ENCODE assay signal across 16 cellular contexts in genomic region chr5:96244696-96245095, GRCh38.
"Had no signal": no experiment of that assay in that cellular context is flagged by ENCODE, and none has a peak within 500 bp of the region (broad histone marks: within the 10 kb centered on the region; RNA-seq: fewer than 3 reads in every experiment).

No MANE protein-coding gene starts in this region.

- H3K36me3 ChIP-seq: adrenal gland had no signal

- H3K4me3 ChIP-seq: adrenal gland, psoas muscle, testis had no signal

- H3K4me1 ChIP-seq: adrenal gland, psoas muscle, testis had no signal

- H3K27me3 ChIP-seq: adrenal gland, testis had no signal

- H3K9me3 ChIP-seq: adrenal gland, psoas muscle, testis had no signal

- ATAC-seq: activated T-helper 17 cell treated with anti-CD3 and anti-CD28 coated beads, Interleukin-2, amount 50 U/mL, for 72 hours; natural killer cell treated with Interleukin-12 subunit alpha and Interleukin-12 subunit beta and Interleukin-15 and Interleukin-18, amount 100 ng/mL, for 72 hours; psoas muscle; stimulated activated naive CD8-positive, alpha-beta T cell treated with anti-CD3 and anti-CD28 coated beads, Interleukin-15, amount 100 ng/mL, for 72 hours; T-helper 17 cell had no signal

- H3K27ac ChIP-seq: adrenal gland, psoas muscle, testis had no signal

- DNase-seq: activated CD4-positive, alpha-beta T cell treated with anti-CD3 and anti-CD28 coated beads, Interleukin-2, amount 10 ng/mL, durations not matched to agents 7 days and 5 days; activated CD4-positive, CD25-positive, alpha-beta regulatory T cell; activated CD8-positive, alpha-beta memory T cell treated with anti-CD3 and anti-CD28 coated beads for 24 hours; activated naive CD4-positive, alpha-beta T cell treated with anti-CD3 and anti-CD28 coated beads for 36 hours; activated T-cell treated with anti-CD3 and anti-CD28 coated beads for 4 hours; adrenal gland; central memory CD4-positive, alpha-beta T cell; effector memory CD4-positive, alpha-beta T cell; nucleus accumbens; psoas muscle; stimulated activated CD4-positive, alpha-beta T cell treated with anti-CD3 and anti-CD28 coated beads, Interleukin-4, amount 100 ng/mL, for 4 hours; stimulated activated naive CD8-positive, alpha-beta T cell treated with anti-CD3 and anti-CD28 coated beads, Interleukin-15, amount 100 ng/mL, for 72 hours; T-helper 17 cell; testis had no signal
